In the genomic region with DNA sequence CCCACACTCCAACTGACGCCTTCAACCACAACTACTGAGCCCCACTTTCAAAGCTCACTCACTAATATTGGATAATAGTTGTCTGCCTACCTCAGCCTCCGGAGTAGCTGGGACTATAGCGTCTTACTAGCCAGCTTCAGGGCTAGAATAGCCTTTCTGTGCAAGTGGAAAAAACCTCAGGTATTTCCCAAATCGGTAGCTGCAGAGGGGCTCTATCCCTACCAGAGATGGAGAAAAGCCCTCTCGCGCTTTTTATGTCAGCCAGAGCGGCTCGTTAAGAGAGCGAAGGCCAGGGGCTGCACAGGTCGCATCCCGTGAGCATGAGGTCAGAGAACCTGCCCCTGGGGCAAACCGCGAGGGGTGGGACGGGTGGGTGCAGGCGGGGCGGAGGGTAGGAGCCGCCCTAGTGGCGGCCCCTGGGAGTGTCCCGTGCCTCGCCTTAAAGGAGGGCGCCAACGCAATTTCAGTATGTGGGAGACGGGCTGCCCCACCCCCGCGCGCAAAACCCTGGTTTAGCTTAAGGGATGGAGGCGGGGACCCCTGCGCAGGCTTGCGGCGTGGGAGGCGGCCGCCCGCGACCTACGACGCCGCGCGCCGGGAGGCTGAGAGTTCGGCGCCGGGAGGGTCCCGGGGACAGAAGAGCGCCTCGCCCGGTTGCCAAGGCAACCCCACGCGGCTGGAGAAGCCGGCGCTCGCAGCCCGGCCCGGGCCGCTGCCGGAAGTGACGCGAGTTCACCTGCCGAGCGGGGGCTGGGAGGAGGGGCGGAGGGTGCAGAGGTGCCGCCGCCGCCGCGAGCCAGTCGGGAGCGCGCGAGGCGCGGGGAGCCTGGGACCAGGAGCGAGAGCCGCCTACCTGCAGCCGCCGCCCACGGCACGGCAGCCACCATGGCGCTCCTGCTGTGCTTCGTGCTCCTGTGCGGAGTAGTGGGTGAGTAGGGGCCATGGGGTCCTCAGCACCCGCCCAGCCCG, we compare ENCODE assay signal across 8 cellular contexts. TPM values are rescaled to one million over a fixed set of nuclear protein-coding genes. Genes with fewer than 3 reads are reported as not detected.
DNase-seq lines count a peak whose midpoint lies in the region; ATAC-seq, FAIRE-seq and TF ChIP-seq lines count a peak whose summit lies in the region.

A gene (plus strand): TSS at position 799 of the 969 bp plus-strand sequence. CDS start 87 bp downstream, at position 886.

- H3K4me3 Mint-ChIP-seq in CD4-positive, CD25-positive, alpha-beta regulatory T cell = peak within 1 kb of the TSS; percentile 89 to 95 (median 90)

- peak in 1 of 2 donors; percentile 32 for TF ChIP-seq POLR2A in suprapubic skin (IDR thresholded peaks at IDR 0.05)

- peaks cover 66% of the 10 kb centered on the region for H3K27me3 Mint-ChIP-seq in CD4-positive, CD25-positive, alpha-beta regulatory T cell

- H3K36me3 Mint-ChIP-seq in CD4-positive, CD25-positive, alpha-beta regulatory T cell = no peaks in the 10 kb centered on the region

- no peaks in the 10 kb centered on the region for H3K9me3 ChIP-seq in CD4-positive, CD25-positive, alpha-beta regulatory T cell (ENCODE audit: control insufficient read depth in 2 of 2, low read length in 2 of 2)
- H3K9me3 ChIP-seq in neutrophil = no peaks in the 10 kb centered on the region
- no peaks in the 10 kb centered on the region for H3K9me3 ChIP-seq in suprapubic skin

- H3K27ac ChIP-seq in CD4-positive, CD25-positive, alpha-beta regulatory T cell (ENCODE audit: insufficient read depth, low read length, poor library complexity, severe bottlenecking) = no peak within 1 kb of the TSS
- H3K27ac ChIP-seq in neutrophil (no peak within 1 kb of the TSS), suprapubic skin (peak within 1 kb of the TSS; percentile 95)

- ATAC-seq in CD4-positive, CD25-positive, alpha-beta regulatory T cell (ENCODE audit: low read depth in 2 of 2) = peak; percentile 81 to 83

- peak within 1 kb of the TSS; percentile 79 for H3K4me3 ChIP-seq in CD4-positive, CD25-positive, alpha-beta regulatory T cell (ENCODE audit: low read depth, low read length)
- peak within 1 kb of the TSS; percentile 5 to 29 for H3K4me3 ChIP-seq in neutrophil (ENCODE audit: low read depth in 1 of 2, low read length in 1 of 2)
- H3K4me3 ChIP-seq in suprapubic skin = peak within 1 kb of the TSS; percentile 77

- 5% methylated on average over 9 of the region's 83 CpGs for WGBS in suprapubic skin

- no peaks in the 10 kb centered on the region for H3K9me3 Mint-ChIP-seq in CD4-positive, CD25-positive, alpha-beta regulatory T cell

- peaks cover 9 to 20% (median 16%) of the 10 kb centered on the region in 4 donors for H3K4me1 Mint-ChIP-seq in CD4-positive, CD25-positive, alpha-beta regulatory T cell

- peak; percentile 74 to 85 (median 80) for DNase-seq in CD4-positive, CD25-positive, alpha-beta regulatory T cell
- peak; percentile 86 for DNase-seq in GM20000 (ENCODE audit: low spot score)
- DNase-seq in HT-29 (ENCODE audit: low spot score) = peak; percentile 86
- peak; percentile 60 for DNase-seq in OCI-M2 (lab: John Stamatoyannopoulos, UW; ENCODE audit: unreplicated experiment)
- peak; percentile 68 for DNase-seq in activated effector memory CD4-positive, alpha-beta T cell treated with Interleukin-2 at 50 U/mL for 16 hours
- DNase-seq in frontal cortex (ENCODE audit: low spot score in 2 of 2) = peak; percentile 85 to 87
- DNase-seq in suprapubic skin (ENCODE audit: low spot score in 2 of 2) = peak in 1 of 2 donors; percentile 73

- H3K27me3 ChIP-seq in CD4-positive, CD25-positive, alpha-beta regulatory T cell (ENCODE audit: control insufficient read depth, insufficient read depth, low read length) = peaks cover 11% of the 10 kb centered on the region
- H3K27me3 ChIP-seq in neutrophil (peaks cover 86% of the 10 kb centered on the region), suprapubic skin (peaks cover 19% of the 10 kb centered on the region)

- peaks cover 21% of the 10 kb centered on the region for H3K4me1 ChIP-seq in CD4-positive, CD25-positive, alpha-beta regulatory T cell (ENCODE audit: control insufficient read depth, insufficient read depth, low read length, poor library complexity, severe bottlenecking)
- H3K4me1 ChIP-seq in neutrophil (ENCODE audit: control insufficient read depth in 1 of 2, insufficient read depth in 1 of 2, low read depth in 1 of 2, low read length in 1 of 2) (peaks cover 3 to 9% of the 10 kb centered on the region in 2 experiments), suprapubic skin (peaks cover 28% of the 10 kb centered on the region)

- TF ChIP-seq EP300 in suprapubic skin (IDR thresholded peaks at IDR 0.05) = no peak

- peak within 1 kb of the TSS in 2 of 3 donors; percentile 75 to 82 for H3K27ac Mint-ChIP-seq in CD4-positive, CD25-positive, alpha-beta regulatory T cell

- FAIRE-seq in frontal cortex (lab: Jason Lieb, UNC) = no peak

- TF ChIP-seq CTCF in GM20000 (IDR thresholded peaks at IDR 0.05; ENCODE audit: extremely low read depth, missing control alignments) (peak; percentile 16), neutrophil (IDR thresholded peaks at IDR 0.05) (no peak), suprapubic skin (IDR thresholded peaks at IDR 0.05) (peak in 1 of 2 donors; percentile 49)

- no peaks in the 10 kb centered on the region for H3K36me3 ChIP-seq in CD4-positive, CD25-positive, alpha-beta regulatory T cell (ENCODE audit: control insufficient read depth, insufficient read depth, low read length)
- H3K36me3 ChIP-seq in neutrophil (no peaks in the 10 kb centered on the region), suprapubic skin (no peaks in the 10 kb centered on the region)

RNA-seq across cellular contexts. Expression of the gene that starts here (rescaled TPM):
- total RNA-seq in CD4-positive, CD25-positive, alpha-beta regulatory T cell = 0.07 TPM
- 1 to 10 TPM in 1 of 4 donors, under 1 TPM in 3; 0.13 to 1.1 (median 0.35) TPM for polyA plus RNA-seq in CD4-positive, CD25-positive, alpha-beta regulatory T cell
- 17.4 and 24.7 TPM in 2 replicates for total RNA-seq in HT-29 (2014; rRNA removed; shearing (Covaris generic))
- total RNA-seq in frontal cortex (405 TPM), suprapubic skin (100 to 1,000 TPM in 3 of 4 donors, 10 to 100 TPM in 1; 87.7 to 123 (median 112) TPM)

Comparison
In these comparisons a context has a peak if more than half of its experiments do, and no peak if none do; other contexts are left out.
1. RNA of the gene that starts here (total RNA-seq): 405 TPM in frontal cortex (single experiment), 87.7 to 123 TPM in suprapubic skin and 17.4 to 24.7 TPM in HT-29; 0.07 TPM in CD4-positive, CD25-positive, alpha-beta regulatory T cell (single experiment); every median in the first group is over 10 times any median in the second.
2. H3K4me3 ChIP-seq: peak in every context shown above with its lines; median percentile 79 in CD4-positive, CD25-positive, alpha-beta regulatory T cell; 77 in suprapubic skin; 17 in neutrophil.